8 cellular contexts compared by ENCODE assay signal in the genomic region with DNA sequence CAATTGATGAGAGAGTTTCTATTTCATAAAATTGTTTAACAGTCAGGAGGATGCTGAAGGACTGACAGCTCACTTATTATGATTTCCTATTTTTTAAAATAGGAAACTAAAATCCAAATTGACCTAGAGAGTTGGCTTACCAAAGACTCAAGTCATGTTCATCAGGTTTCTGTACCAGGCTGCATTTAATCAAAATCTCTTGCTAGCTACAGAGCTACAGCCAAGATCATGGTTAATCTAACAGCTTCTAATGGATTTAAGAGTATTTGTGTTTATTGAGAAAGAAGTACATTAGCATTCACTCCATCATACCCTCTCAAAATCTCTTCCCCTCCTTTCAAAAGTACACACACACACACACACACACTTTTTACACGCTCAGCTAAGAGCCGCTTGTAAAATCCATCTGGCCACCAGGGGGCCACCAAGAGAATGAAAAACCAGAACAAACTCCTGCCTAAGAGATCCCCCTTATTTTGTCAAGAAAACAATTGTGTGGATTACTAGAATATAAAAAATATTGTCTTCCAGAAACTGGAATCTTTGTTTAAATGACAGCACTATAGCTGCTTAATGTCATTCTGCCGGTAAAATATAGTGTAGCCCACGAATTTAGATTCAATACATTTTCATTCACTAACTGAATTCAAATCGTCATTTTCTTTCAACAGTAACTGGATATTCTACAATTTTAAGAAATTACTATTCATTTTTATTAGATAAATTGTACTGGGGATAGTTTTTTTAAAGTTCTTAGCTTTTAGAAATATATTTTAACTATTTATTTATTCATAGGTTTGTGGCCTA.
A peak's percentile ranks its signal among the peaks of the same experiment; 100 is the strongest.
DNase-seq lines count a peak whose midpoint lies in the region; ATAC-seq, FAIRE-seq and TF ChIP-seq lines count a peak whose summit lies in the region.

No MANE protein-coding gene starts in this region.

- no peak overlapping the region for H3K4me3 Mint-ChIP-seq in central memory CD8-positive, alpha-beta T cell

- peak; percentile 88 for ATAC-seq in central memory CD8-positive, alpha-beta T cell (replicated peaks; ENCODE audit: extremely low read depth, poor library complexity, severe bottlenecking)

- H3K27me3 Mint-ChIP-seq in central memory CD8-positive, alpha-beta T cell = no peaks in the 10 kb centered on the region

- H3K36me3 Mint-ChIP-seq in central memory CD8-positive, alpha-beta T cell (ENCODE audit: insufficient read depth) = no peaks in the 10 kb centered on the region

- peak overlapping the region; percentile 66 for H3K27ac Mint-ChIP-seq in central memory CD8-positive, alpha-beta T cell (ENCODE audit: low read depth)

- FAIRE-seq in G401.6 (lab: Jason Lieb, UNC) (peak; percentile 52), H54 (lab: Jason Lieb, UNC) (peak; percentile 43)

- DNase-seq in H54 (ENCODE audit: insufficient read length, low spot score) (peak; percentile 2), NCI-H146 treated with DMSO at 0.1 percent for 48 hours (lab: John Stamatoyannopoulos, UW; ENCODE audit: unreplicated experiment) (peak; percentile 30), kidney tubule cell (ENCODE audit: low spot score) (peak; percentile 58), HuH-7 (ENCODE audit: low spot score) (no peak)
- peak; percentile 63 for DNase-seq in activated CD4-positive, alpha-beta T cell treated with anti-CD3 and anti-CD28 coated beads for 1 hour
- DNase-seq in central memory CD8-positive, alpha-beta T cell (ENCODE audit: low spot score in 2 of 2) = peak; percentile 65 to 67
- DNase-seq in stimulated activated CD4-positive, alpha-beta T cell treated with anti-CD3 and anti-CD28 coated beads, Interleukin-4, amount 100 ng/mL, for 1 hour = peak; percentile 78

- TF ChIP-seq POLR2A in H54 (IDR thresholded peaks at IDR 0.05; ENCODE audit: low read depth, low read length) = no peak

- H3K4me1 Mint-ChIP-seq in central memory CD8-positive, alpha-beta T cell = peaks cover 6% of the 10 kb centered on the region

- H3K9me3 Mint-ChIP-seq in central memory CD8-positive, alpha-beta T cell = peaks cover 7% of the 10 kb centered on the region
